In the genomic region with DNA sequence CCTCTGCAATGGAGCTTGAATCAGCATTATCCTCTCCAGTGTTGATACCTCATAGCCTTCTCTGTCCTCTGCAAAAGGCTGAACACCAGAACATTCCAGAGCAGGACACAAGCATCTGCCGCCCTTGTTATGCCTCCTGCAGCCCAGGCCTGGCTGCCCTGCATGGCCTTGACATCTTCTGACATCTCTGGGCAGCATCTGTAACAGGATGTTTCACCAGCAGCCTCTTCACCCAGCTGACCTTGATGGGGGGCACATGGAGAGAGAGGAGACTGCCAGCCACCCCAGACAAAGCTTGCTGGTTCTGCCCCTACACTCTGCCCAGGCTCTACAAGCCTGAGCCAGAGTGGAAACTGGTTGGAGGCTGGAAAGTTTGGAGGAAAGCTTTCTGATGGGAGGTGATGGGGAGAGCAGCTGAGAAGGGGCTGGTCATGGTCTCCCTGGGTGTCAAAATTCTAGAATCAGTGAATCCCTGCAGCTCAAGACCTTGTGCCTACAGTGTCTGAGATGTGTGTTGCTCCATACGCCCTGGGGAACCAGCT, we compare ENCODE assay signal across 17 cellular contexts.
DNase-seq lines count a peak whose midpoint lies in the region; TF ChIP-seq lines count a peak whose summit lies in the region.
"Had no signal": no experiment of that assay in that cellular context is flagged by ENCODE, and none has a peak within 500 bp of the region (broad histone marks: within the 10 kb centered on the region; RNA-seq: fewer than 3 reads in every experiment).

No MANE protein-coding gene starts in this region.

- no peaks in the 10 kb centered on the region; the same call in none of the 2 replicates for H3K27me3 ChIP-seq in H7 (ENCODE audit: control insufficient read depth, insufficient read depth, low read length)
- H3K27me3 ChIP-seq in H9 (ENCODE audit: insufficient read depth, low read length): no peaks in the 10 kb centered on the region
- no peaks in the 10 kb centered on the region for H3K27me3 ChIP-seq in thyroid gland

- no peak overlapping the region for H4K8ac ChIP-seq in H9 (replicated peaks; ENCODE audit: insufficient read length, low read depth, low read length)

- H3K4me3 ChIP-seq in H7 (ENCODE audit: insufficient read depth, low read depth, low read length) (no peak overlapping the region), thyroid gland (replicated peaks in 1 of 3) (no peak overlapping the region)

- H2BK15ac ChIP-seq in H9 (ENCODE audit: low read depth, low read length): no peak overlapping the region

- no peak overlapping the region for H3K4ac ChIP-seq in H9 (ENCODE audit: low read depth, low read length)

- H3K4me1 Mint-ChIP-seq in H9: peaks cover 15% of the 10 kb centered on the region in 2 experiments
- H3K4me1 Mint-ChIP-seq in dendritic cell treated with granulocyte-macrophage colony-stimulating factor and Interleukin-4, amounts not matched to agents 40 ng/mL and 50 ng/mL, for 4 days (ENCODE audit: low read depth): peaks cover 24% of the 10 kb centered on the region
- H3K4me1 Mint-ChIP-seq: CD4-positive, alpha-beta memory T cell had no signal

- H2AK5ac ChIP-seq in H9 (ENCODE audit: insufficient read length, low read length): no peak overlapping the region

- H3K9me3 Mint-ChIP-seq in H9: no peaks in the 10 kb centered on the region
- H3K9me3 Mint-ChIP-seq in dendritic cell treated with granulocyte-macrophage colony-stimulating factor and Interleukin-4, amounts not matched to agents 40 ng/mL and 50 ng/mL, for 4 days: no peaks in the 10 kb centered on the region
- H3K9me3 Mint-ChIP-seq: CD4-positive, alpha-beta memory T cell had no signal

- no peak overlapping the region for H2BK20ac ChIP-seq in H9 (ENCODE audit: low read depth, low read length, poor library complexity, severe bottlenecking)

- no peak overlapping the region for H3K27ac Mint-ChIP-seq in H9
- H3K27ac Mint-ChIP-seq in dendritic cell treated with granulocyte-macrophage colony-stimulating factor and Interleukin-4, amounts not matched to agents 40 ng/mL and 50 ng/mL, for 4 days: peak overlapping the region; percentile 8
- H3K27ac Mint-ChIP-seq: CD4-positive, alpha-beta memory T cell had no signal

- intact Hi-C loops in dendritic cell treated with granulocyte-macrophage colony-stimulating factor and Interleukin-4, amounts not matched to agents 40 ng/mL and 50 ng/mL, for 4 days (cut with micrococcal nuclease): no loop called here
- intact Hi-C loops in posterior vena cava (cut with DNase I) (no loop called here), thyroid gland (cut with DNase I) (no loop called here)

- no peak overlapping the region for H2BK12ac ChIP-seq in H9 (ENCODE audit: insufficient read length, low read depth, low read length)

- no peak overlapping the region for H3K9ac ChIP-seq in H9 (ENCODE audit: extremely low read depth, insufficient read length, low read length)

- no peak overlapping the region for H3K18ac ChIP-seq in H9 (ENCODE audit: insufficient read length, low read depth, low read length)

- peaks cover 14% of the 10 kb centered on the region for H3K27me3 Mint-ChIP-seq in H9 (ENCODE audit: low read depth)
- H3K27me3 Mint-ChIP-seq in dendritic cell treated with granulocyte-macrophage colony-stimulating factor and Interleukin-4, amounts not matched to agents 40 ng/mL and 50 ng/mL, for 4 days: peaks cover 42% of the 10 kb centered on the region

- H3K4me2 ChIP-seq in H9 (ENCODE audit: insufficient read depth, insufficient read length, low read length): no peak overlapping the region

- H3K23me2 ChIP-seq in H9 (ENCODE audit: insufficient read length, low read depth, low read length, poor library complexity, severe bottlenecking): no peaks in the 10 kb centered on the region

- H4K91ac ChIP-seq in H9 (ENCODE audit: insufficient read length, low read depth, low read length): no peak overlapping the region

- peak; percentile 8 for DNase-seq in H7
- DNase-seq in H9: peak; percentile 12
- DNase-seq in posterior vena cava (ENCODE audit: low spot score): peak; percentile 28
- no peak for DNase-seq in NCI-H1417 treated with DMSO at 0.1 percent for 48 hours (lab: John Stamatoyannopoulos, UW)
- no peak for DNase-seq in stimulated activated CD4-positive, alpha-beta T cell treated with anti-CD3 and anti-CD28 coated beads, Interleukin-2, amount 100 ng/mL, for 48 hours
- no peak for DNase-seq in thyroid gland
- DNase-seq: CD4-positive, alpha-beta memory T cell; DMS79 treated with DMSO at 0.1 percent for 48 hours; HCEC 1CT; IMR-90; Kasumi-1; MM.1S; NCI-H1092 treated with DMSO at 0.1 percent for 48 hours; NCI-H1694; NCI-H524; SHP77 had no signal

- H4K5ac ChIP-seq in H9 (ENCODE audit: insufficient read length, low read depth, low read length): no peak overlapping the region

- H3T11ph ChIP-seq in H9 (ENCODE audit: low read length): no peak overlapping the region

- H3K23ac ChIP-seq in H9 (ENCODE audit: insufficient read length, low read depth, low read length): no peak overlapping the region

- H3K14ac ChIP-seq in H9 (ENCODE audit: insufficient read depth, low read length): no peak overlapping the region

- no peak overlapping the region for H3K56ac ChIP-seq in H9 (ENCODE audit: insufficient read length, low read depth, low read length)

- no peaks in the 10 kb centered on the region for H3K79me1 ChIP-seq in H9 (ENCODE audit: insufficient read depth, low read depth, low read length, poor library complexity, severe bottlenecking)

- H2BK120ac ChIP-seq in H9 (ENCODE audit: low read depth, low read length, poor library complexity, severe bottlenecking): no peak overlapping the region

- H3K9me3 ChIP-seq in H9 (ENCODE audit: control insufficient read depth, low read depth, low read length) (no peaks in the 10 kb centered on the region), thyroid gland (no peaks in the 10 kb centered on the region)

- no peak overlapping the region for H2BK5ac ChIP-seq in H9 (ENCODE audit: insufficient read length, low read length)

- H3K4me1 ChIP-seq in H9 (ENCODE audit: insufficient read depth, low read length) (no peaks in the 10 kb centered on the region), thyroid gland (peaks cover 14 to 20% of the 10 kb centered on the region in 2 donors)

- no peaks in the 10 kb centered on the region for H4K20me1 ChIP-seq in H9 (ENCODE audit: control insufficient read depth, insufficient read depth, insufficient read length)

- H3K79me2 ChIP-seq in H9 (ENCODE audit: insufficient read depth, low read length): no peaks in the 10 kb centered on the region

- H3K36me3 ChIP-seq in H7 (replicated peaks; ENCODE audit: control insufficient read depth, insufficient read depth, low read length) (no peaks in the 10 kb centered on the region), thyroid gland (no peaks in the 10 kb centered on the region)

- no peak overlapping the region for H3K4me3 Mint-ChIP-seq in H9
- H3K4me3 Mint-ChIP-seq in dendritic cell treated with granulocyte-macrophage colony-stimulating factor and Interleukin-4, amounts not matched to agents 40 ng/mL and 50 ng/mL, for 4 days: no peak overlapping the region
- H3K4me3 Mint-ChIP-seq: CD4-positive, alpha-beta memory T cell had no signal

- no peak overlapping the region for H3K27ac ChIP-seq in H9 (ENCODE audit: insufficient read length, low read depth, low read length)
- H3K27ac ChIP-seq in thyroid gland: no peak overlapping the region

- WGBS in H9 (ENCODE audit: extremely low coverage, insufficient read length, low lambda C conversion rate): no CpG with 5 or more reads among the region's 2 CpGs
- 58 to 100% methylated on average over 1 to 2 of the region's 2 CpGs for WGBS in thyroid gland, 2 donors

- TF ChIP-seq CTCF in H9 (conservative IDR thresholded peaks at IDR 0.05) (no peak), thyroid gland (IDR thresholded peaks at IDR 0.05) (no peak)

- H2AFZ ChIP-seq in H9 (ENCODE audit: low read length): no peak overlapping the region

- H3K36me3 Mint-ChIP-seq in H9 (ENCODE audit: insufficient read depth in 1 of 3, low read depth in 3 of 3): no peaks in the 10 kb centered on the region
- no peaks in the 10 kb centered on the region for H3K36me3 Mint-ChIP-seq in dendritic cell treated with granulocyte-macrophage colony-stimulating factor and Interleukin-4, amounts not matched to agents 40 ng/mL and 50 ng/mL, for 4 days (ENCODE audit: low read depth)
- H3K36me3 Mint-ChIP-seq: CD4-positive, alpha-beta memory T cell had no signal

- no peak for TF ChIP-seq POLR2A in thyroid gland (IDR thresholded peaks at IDR 0.05)

Comparison
In these comparisons a context has a peak if more than half of its experiments do, and no peak if none do; other contexts are left out.
1. DNase-seq: peak in H7 (single experiment), H9 (single experiment) and posterior vena cava (single experiment); none in NCI-H1417 treated with DMSO at 0.1 percent for 48 hours (single experiment), stimulated activated CD4-positive, alpha-beta T cell treated with anti-CD3 and anti-CD28 coated beads, Interleukin-2, amount 100 ng/mL, for 48 hours (0 of 2) and thyroid gland (0 of 2).